8 cellular contexts compared by ENCODE assay signal in genomic region chr2:117123362-117123761, GRCh38.
"Had no signal": no experiment of that assay in that cellular context is flagged by ENCODE, and none has a peak within 500 bp of the region (broad histone marks: within the 10 kb centered on the region; RNA-seq: fewer than 3 reads in every experiment).

No MANE protein-coding gene starts in this region.

- H3K27ac ChIP-seq: GM23248, KMS-11 had no signal

- H3K4me3 Mint-ChIP-seq: H9 had no signal

- DNase-seq: GM23248, GOT3, H9, HCEC 1CT, KBM-7 had no signal

- H3K4me3 ChIP-seq: GM23248 had no signal

- H2AFZ ChIP-seq: GM23248 had no signal

- H3K9me3 Mint-ChIP-seq: H9 had no signal

- H3K9ac ChIP-seq: GM23248, KMS-11 had no signal

- FAIRE-seq: H54, HTR-8/SVneo had no signal

- H3K4me2 ChIP-seq: KMS-11 had no signal

- H3K4me1 Mint-ChIP-seq: H9 had no signal

- H3K27ac Mint-ChIP-seq: H9 had no signal
